ENCODE assay signal across 1 cellular context in genomic region chr19:38660724-38661123, GRCh38.
A peak's percentile ranks its signal among the peaks of the same experiment; 100 is the strongest.
TF ChIP-seq lines count a peak whose summit lies in the region.

No MANE protein-coding gene starts in this region.

TF ChIP-seq in HepG2, 621 proteins besides CTCF, POLR2A, EP300 and RAD21:
- TF ChIP-seq ARNT2 (CRISPR knock-in tag; IDR thresholded peaks at IDR 0.05; ENCODE audit: low read depth) (no peak), RBM22 (optimal IDR thresholded peaks at IDR 0.05; ENCODE audit: low read length) (peak; percentile 34)
